29 cellular contexts compared by ENCODE assay signal in genomic region chr15:82566690-82567089, GRCh38. TPM values are rescaled to one million over a fixed set of nuclear protein-coding genes. Genes with fewer than 3 reads are reported as not detected.
DNase-seq lines count a peak whose midpoint lies in the region; ATAC-seq, FAIRE-seq and TF ChIP-seq lines count a peak whose summit lies in the region.
"Had no signal": no experiment of that assay in that cellular context is flagged by ENCODE, and none has a peak within 500 bp of the region (broad histone marks: within the 10 kb centered on the region; RNA-seq: fewer than 3 reads in every experiment).

No MANE protein-coding gene starts in this region.

- no peak for DNase-seq in SK-N-SH
- peak in 1 of 4 experiments; percentile 12 for DNase-seq in K562 (ENCODE audit: extremely low read depth in 1 of 4, low spot score in 3 of 4)
- DNase-seq in glutamatergic neuron: no peak
- no peak for DNase-seq in pons (ENCODE audit: low spot score)
- no peak for DNase-seq in KG1 (lab: John Stamatoyannopoulos, UW)
- no peak for DNase-seq in GF-D8 (lab: John Stamatoyannopoulos, UW)
- no peak for DNase-seq in lower leg skin (ENCODE audit: low spot score in 2 of 2)
- DNase-seq: activated CD4-positive, alpha-beta T cell treated with anti-CD3 and anti-CD28 coated beads, Interleukin-2, amount 50 U/mL, for 48 hours; activated CD4-positive, CD25-positive, alpha-beta regulatory T cell; BE2C; cerebellar nuclear complex; DMS53; lower lobe of right lung; NCI-H1105; NCI-H1930; NCI-H82; nephron progenitor cell; pancreas; stimulated activated naive CD8-positive, alpha-beta T cell treated with anti-CD3 and anti-CD28 coated beads, Interleukin-15, amount 100 ng/mL, for 72 hours; T-helper 9 cell; tibial artery had no signal

- TF ChIP-seq RAD21 in SK-N-SH (IDR thresholded peaks at IDR 0.05; ENCODE audit: low read length) (no peak), K562 (CRISPR knock-in tag; conservative IDR thresholded peaks at IDR 0.05 in 1 of 2, IDR thresholded peaks at IDR 0.05 in 1 of 2) (no peak)

- no peaks in the 10 kb centered on the region for H3K9me2 ChIP-seq in SK-N-SH

- H3K9ac ChIP-seq in SK-N-SH (no peak overlapping the region), K562 (ENCODE audit: insufficient read depth in 1 of 2, low read depth in 2 of 2, low read length in 2 of 2) (no peak overlapping the region)

- TF ChIP-seq POLR2A in K562 (conservative IDR thresholded peaks at IDR 0.05) (no peak), lower leg skin (IDR thresholded peaks at IDR 0.05) (no peak)

- H3K4me1 ChIP-seq in SK-N-SH (ENCODE audit: control insufficient read depth in 1 of 2, insufficient read depth in 2 of 2, low read depth in 1 of 2, low read length in 1 of 2) (peaks cover 9 to 13% of the 10 kb centered on the region in 2 experiments; a peak in 2 of 4 replicates), K562 (replicated peaks in 1 of 2; ENCODE audit: control insufficient read depth in 2 of 2, insufficient read depth in 2 of 2, low read length in 2 of 2) (peaks cover 12 to 13% of the 10 kb centered on the region in 2 experiments; a peak in 4 of 5 replicates)

- ATAC-seq in SK-N-SH treated with all-trans-retinoic acid at 6 μM for 48 hours (no peak), K562 (peak; percentile 71)
- ATAC-seq: gastroesophageal sphincter; lower lobe of right lung; sciatic nerve; stimulated activated naive CD8-positive, alpha-beta T cell treated with anti-CD3 and anti-CD28 coated beads, Interleukin-15, amount 100 ng/mL, for 72 hours had no signal

- BruUV-seq in K562 (replicated peaks; lab: Mats Ljungman, UMichigan): no TSS peak

- H3K27me3 Mint-ChIP-seq in glutamatergic neuron (ENCODE audit: unreplicated experiment): peaks cover 5% of the 10 kb centered on the region
- H3K27me3 Mint-ChIP-seq: activated naive CD8-positive, alpha-beta T cell had no signal

- H3K4me2 ChIP-seq in SK-N-SH (peak overlapping the region; percentile 11; the same call in 1 of the 2 replicates), K562 (ENCODE audit: insufficient read depth, low read length) (no peak overlapping the region; the same call in 1 of the 2 replicates)

- no peak for FAIRE-seq in K562 (lab: Jason Lieb, UNC)
- FAIRE-seq: H54, keratinocyte, pancreas had no signal

- H3K79me2 ChIP-seq in SK-N-SH (ENCODE audit: insufficient read depth) (no peaks in the 10 kb centered on the region), K562 (ENCODE audit: control insufficient read depth, insufficient read depth, low read length) (no peaks in the 10 kb centered on the region)

- no peak for TF ChIP-seq EP300 in SK-N-SH (IDR thresholded peaks at IDR 0.05; ENCODE audit: borderline replicate concordance in 1 of 2, low read depth in 1 of 2, low read length in 1 of 2)
- TF ChIP-seq EP300 in K562 (IDR thresholded peaks at IDR 0.05; ENCODE audit: low read length): peak; percentile 29; the same call in 1 of the 2 replicates

- H3K36me3 Mint-ChIP-seq in glutamatergic neuron (ENCODE audit: unreplicated experiment): no peaks in the 10 kb centered on the region

- H3K9me1 ChIP-seq in K562 (ENCODE audit: control insufficient read depth, insufficient read depth, low read length): peaks cover 4% of the 10 kb centered on the region

- POLR2A ChIA-PET in SK-N-SH (lab: Yijun Ruan, JAX) (no interaction called here), K562 (lab: Yijun Ruan, JAX) (interaction anchor here (0.9 to 2.1 kb wide), 2 partner anchors 31 to 77 kb away, joined by 3 to 5 read pairs; no protein-coding TSS in a partner anchor)

- H3K27me3 ChIP-seq in SK-N-SH (ENCODE audit: insufficient read depth) (no peaks in the 10 kb centered on the region), K562 (ENCODE audit: control insufficient read depth in 2 of 2, insufficient read depth in 2 of 2, low read length in 2 of 2) (no peaks in the 10 kb centered on the region)
- H3K27me3 ChIP-seq: BE2C, gastroesophageal sphincter, pancreas, tibial artery had no signal

- in situ Hi-C loops in K562 (cut with MboI): no loop called here

- TF ChIP-seq CTCF in SK-N-SH (IDR thresholded peaks at IDR 0.05): no peak
- no peak for TF ChIP-seq CTCF in K562 (IDR thresholded peaks at IDR 0.05 in 2 of 3, conservative IDR thresholded peaks at IDR 0.05 in 1 of 3; ENCODE audit: insufficient read depth in 2 of 3, low read depth in 1 of 3, low read length in 3 of 3)
- no peak for TF ChIP-seq CTCF in glutamatergic neuron (IDR thresholded peaks at IDR 0.05; ENCODE audit: partially characterized antibody, unreplicated experiment)
- no peak for TF ChIP-seq CTCF in lower leg skin (IDR thresholded peaks at IDR 0.05)

- no peak overlapping the region for H3K4me3 ChIP-seq in SK-N-SH (ENCODE audit: low read depth in 2 of 2, low read length in 1 of 2)
- no peak overlapping the region for H3K4me3 ChIP-seq in K562
- no peak overlapping the region for H3K4me3 ChIP-seq in lower leg skin (ENCODE audit: low read depth, poor library complexity, severe bottlenecking)
- H3K4me3 ChIP-seq: gastroesophageal sphincter, lower lobe of right lung, pancreas, tibial artery had no signal

- intact Hi-C loops in K562 (cut with micrococcal nuclease): loop anchor here (5.0 kb wide), 1 partner anchor 66 kb away; no protein-coding TSS in a partner anchor
- intact Hi-C loops in lower leg skin (cut with DNase I; ENCODE audit: low total_unique reads): no loop called here

- H2AFZ ChIP-seq in SK-N-SH (ENCODE audit: low read depth): no peak overlapping the region
- no peak overlapping the region for H2AFZ ChIP-seq in K562 (ENCODE audit: low read depth, low read length)

- H3K27ac ChIP-seq in SK-N-SH (ENCODE audit: low read depth in 2 of 2, low read length in 1 of 2) (peak overlapping the region in 1 of 2 experiments; percentile 62; a peak in 2 of 4 replicates), K562 (ENCODE audit: extremely low read depth, low read depth, low read length) (no peak overlapping the region)
- H3K27ac ChIP-seq: 22Rv1, epithelial cell of prostate, gastroesophageal sphincter, lower lobe of right lung, pancreas, tibial artery had no signal

- H3K4me1 Mint-ChIP-seq in glutamatergic neuron (ENCODE audit: low read depth, unreplicated experiment): peaks cover 17% of the 10 kb centered on the region
- H3K4me1 Mint-ChIP-seq: stimulated activated naive CD8-positive, alpha-beta T cell treated with anti-CD3 and anti-CD28 coated beads, Interleukin-15, amount 100 ng/mL, for 72 hours had no signal

- H3K36me3 ChIP-seq in SK-N-SH (replicated peaks in 1 of 2; ENCODE audit: control insufficient read depth in 1 of 2, insufficient read depth in 2 of 2, low read length in 1 of 2) (no peaks in the 10 kb centered on the region), K562 (ENCODE audit: control insufficient read depth, insufficient read depth, low read length) (peaks cover 66% of the 10 kb centered on the region)
- H3K36me3 ChIP-seq: BE2C, lower lobe of right lung, pancreas, tibial artery had no signal

- no peaks in the 10 kb centered on the region for H3F3A ChIP-seq in SK-N-SH (replicated peaks; ENCODE audit: insufficient read depth)

- CTCF ChIA-PET in SK-N-SH (lab: Yijun Ruan, JAX) (interaction anchor here (0.7 to 1.4 kb wide), 2 partner anchors 10 kb away, joined by 3 read pairs; no protein-coding TSS in a partner anchor), K562 (lab: Yijun Ruan, JAX; ENCODE audit: low intra/inter-chr PET ratio) (interaction anchor here (1.0 kb wide), 1 partner anchor 26 kb away, joined by 3 read pairs; the partner anchor contains the start of gene RPS17)

- peaks cover 6% of the 10 kb centered on the region for H3K9me3 Mint-ChIP-seq in glutamatergic neuron (ENCODE audit: unreplicated experiment)
- H3K9me3 Mint-ChIP-seq: nephron progenitor cell; stimulated activated naive CD8-positive, alpha-beta T cell treated with anti-CD3 and anti-CD28 coated beads, Interleukin-15, amount 100 ng/mL, for 72 hours had no signal

- no peak overlapping the region for H3K4me3 Mint-ChIP-seq in glutamatergic neuron (ENCODE audit: unreplicated experiment)
- H3K4me3 Mint-ChIP-seq: activated naive CD8-positive, alpha-beta T cell; nephron progenitor cell; stimulated activated naive CD8-positive, alpha-beta T cell treated with anti-CD3 and anti-CD28 coated beads, Interleukin-15, amount 100 ng/mL, for 72 hours had no signal

- H3K9me3 ChIP-seq in SK-N-SH (no peaks in the 10 kb centered on the region), K562 (replicated peaks; ENCODE audit: control insufficient read depth, insufficient read depth, low read depth, low read length) (no peaks in the 10 kb centered on the region)
- H3K9me3 ChIP-seq: BE2C, gastroesophageal sphincter, lower lobe of right lung, pancreas, tibial artery had no signal

- H3K27ac Mint-ChIP-seq in glutamatergic neuron (ENCODE audit: unreplicated experiment): peak overlapping the region; percentile 41
- H3K27ac Mint-ChIP-seq: activated naive CD8-positive, alpha-beta T cell; nephron progenitor cell; stimulated activated naive CD8-positive, alpha-beta T cell treated with anti-CD3 and anti-CD28 coated beads, Interleukin-15, amount 100 ng/mL, for 72 hours had no signal

- 65% methylated on average over 1 of the region's 1 CpG for WGBS in SK-N-SH (ENCODE audit: low lambda C conversion rate)
- WGBS in K562 (ENCODE audit: insufficient coverage, low coverage, missing lambda C conversion rate): 0% methylated on average over 1 of the region's 1 CpG
- 92 to 96% methylated on average over 1 of the region's 1 CpG for WGBS in lower leg skin, 2 donors

- no peaks in the 10 kb centered on the region for H4K20me1 ChIP-seq in SK-N-SH (ENCODE audit: insufficient read depth)
- H4K20me1 ChIP-seq in K562 (replicated peaks; ENCODE audit: control insufficient read depth, insufficient read depth, low read length): peaks cover 6% of the 10 kb centered on the region; the same call in 1 of the 2 replicates

RNA-seq across cellular contexts. Expression of gene RPS17, which starts 26.4 kb away (rescaled TPM):
- polyA plus RNA-seq in SK-N-SH (2012; rRNA removed) (8,662 and 9,168 TPM in 2 replicates), K562 (2011; rRNA removed) (5,062 and 5,477 TPM in 2 replicates), K562 (2014; fragmentation: Illumina TruSeq; extraction: Trizol) (2,686 and 3,105 TPM in 2 replicates), K562 (2014; fragmentation: Nextera tagmentation; extraction: Ambion mirVana) (1,000 to 10,000 TPM; 1,988 to 2,233 TPM), K562 (2014; rRNA removed) (6,515 and 6,851 TPM in 2 replicates)
- polyA plus RNA-seq in SK-N-SH (2012; cell fraction: cytosol; rRNA removed): 12,330 and 13,920 TPM in 2 replicates
- polyA plus RNA-seq in SK-N-SH (2012; cell fraction: nucleus; rRNA removed): 1,411 and 1,629 TPM in 2 replicates
- total RNA-seq in K562 (2011; cell fraction: chromatin; rRNA removed; ENCODE audit: low replicate concordance): 288 and 405 TPM in 2 replicates
- total RNA-seq in K562 (2011; cell fraction: nucleolus; rRNA removed): 802 and 812 TPM in 2 replicates
- total RNA-seq in K562 (2011; cell fraction: nucleoplasm; rRNA removed): 889 and 1,793 TPM in 2 replicates
- total RNA-seq in K562 (2014; rRNA removed) (4,669 and 6,363 TPM in 2 replicates), K562 (2014; rRNA removed; fragmentation: Illumina TruSeq; extraction: Trizol) (4,513 and 5,229 TPM in 2 replicates), K562 (2015; rRNA removed; fragmentation: Illumina TruSeq; extraction: Trizol) (5,690 and 6,000 TPM in 2 replicates), K562 (2021) (2,376 and 2,708 TPM in 2 replicates), glutamatergic neuron (ENCODE audit: unreplicated experiment) (874 TPM), lower leg skin (1,000 to 10,000 TPM; 2,137 to 4,420 (median 3,127) TPM)
- 3,204 and 5,121 TPM in 2 replicates for polyA plus RNA-seq in K562 (2011; cell fraction: cytosol; rRNA removed)
- polyA plus RNA-seq in K562 (2011; cell fraction: nucleus; rRNA removed): 1,138 and 2,084 TPM in 2 replicates
- 4,007 and 4,409 TPM in 2 replicates for polyA plus RNA-seq in K562 (2012)
- 1,664 and 1,697 TPM in 2 replicates for polyA minus RNA-seq in K562 (2011; rRNA and poly(A)+ RNA removed)
- polyA minus RNA-seq in K562 (2011; cell fraction: cytosol; rRNA and poly(A)+ RNA removed): 653 and 953 TPM in 2 replicates
- 297 and 420 TPM in 2 replicates for polyA minus RNA-seq in K562 (2011; cell fraction: nucleus; rRNA and poly(A)+ RNA removed)

Comparison
In these comparisons a context has a peak if more than half of its experiments do, and no peak if none do; other contexts are left out.
1. Of the 27 proteins assayed by ChIP-seq in both K562 and SK-N-SH: peak only in K562: EP300 and JUND; only in SK-N-SH: none; in both: none; in neither: 22; mixed calls (peak in some experiments, not most) for 3.